In the genomic region with DNA sequence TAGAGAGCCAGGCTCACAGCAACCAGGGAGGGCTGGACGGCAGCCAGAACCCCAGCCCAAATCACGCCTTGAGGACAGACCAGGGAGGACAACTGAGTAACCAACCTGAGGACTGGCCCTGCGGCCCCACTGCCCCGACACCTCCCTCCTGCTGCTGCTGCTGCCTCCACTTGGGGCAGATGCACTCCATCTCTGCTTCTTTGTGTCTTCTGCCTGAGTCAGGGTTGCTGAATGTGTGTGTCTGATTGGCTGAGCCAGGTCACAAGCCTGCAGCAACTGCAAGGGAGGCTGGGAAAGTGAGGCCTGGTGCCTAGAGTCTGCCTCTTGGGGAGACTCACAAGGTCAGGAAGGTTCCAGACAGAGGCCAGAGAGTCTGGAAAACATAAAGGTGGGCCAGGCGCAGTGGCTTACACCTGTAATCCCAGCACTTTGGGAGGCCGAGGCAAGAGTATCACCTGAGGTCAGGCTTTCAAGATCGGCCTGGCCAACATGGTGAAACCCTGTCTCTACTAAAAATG, we compare ENCODE assay signal across 9 cellular contexts.
A peak's percentile ranks its signal among the peaks of the same experiment; 100 is the strongest.
DNase-seq lines count a peak whose midpoint lies in the region; ATAC-seq lines count a peak whose summit lies in the region.
"Had no signal": no experiment of that assay in that cellular context is flagged by ENCODE, and none has a peak within 500 bp of the region (broad histone marks: within the 10 kb centered on the region; RNA-seq: fewer than 3 reads in every experiment).

No MANE protein-coding gene starts in this region.

- ATAC-seq in central memory CD8-positive, alpha-beta T cell (replicated peaks; ENCODE audit: extremely low read depth, poor library complexity, severe bottlenecking) = peak; percentile 30
- ATAC-seq in stimulated activated effector memory CD8-positive, alpha-beta T cell treated with anti-CD3 and anti-CD28 coated beads, Interleukin-12 subunit alpha, Interleukin-12 subunit beta, amount 100 ng/mL, for 72 hours = peak; percentile 66

- H3K9me3 Mint-ChIP-seq in central memory CD8-positive, alpha-beta T cell = no peaks in the 10 kb centered on the region
- H3K9me3 Mint-ChIP-seq in stimulated activated effector memory CD8-positive, alpha-beta T cell treated with anti-CD3 and anti-CD28 coated beads, Interleukin-12 subunit alpha, Interleukin-12 subunit beta, amount 100 ng/mL, for 72 hours = no peaks in the 10 kb centered on the region

- H3K36me3 Mint-ChIP-seq in central memory CD8-positive, alpha-beta T cell (ENCODE audit: insufficient read depth) = peaks cover 4% of the 10 kb centered on the region
- H3K36me3 Mint-ChIP-seq in stimulated activated effector memory CD8-positive, alpha-beta T cell treated with anti-CD3 and anti-CD28 coated beads, Interleukin-12 subunit alpha, Interleukin-12 subunit beta, amount 100 ng/mL, for 72 hours = peaks cover 15% of the 10 kb centered on the region
- H3K36me3 Mint-ChIP-seq: brain had no signal

- H3K4me3 Mint-ChIP-seq in central memory CD8-positive, alpha-beta T cell = peak overlapping the region; percentile 69
- peak overlapping the region; percentile 65 for H3K4me3 Mint-ChIP-seq in stimulated activated effector memory CD8-positive, alpha-beta T cell treated with anti-CD3 and anti-CD28 coated beads, Interleukin-12 subunit alpha, Interleukin-12 subunit beta, amount 100 ng/mL, for 72 hours
- H3K4me3 Mint-ChIP-seq: brain had no signal

- peak overlapping the region; percentile 76 for H3K27ac Mint-ChIP-seq in central memory CD8-positive, alpha-beta T cell (ENCODE audit: low read depth)
- peak overlapping the region; percentile 82 for H3K27ac Mint-ChIP-seq in stimulated activated effector memory CD8-positive, alpha-beta T cell treated with anti-CD3 and anti-CD28 coated beads, Interleukin-12 subunit alpha, Interleukin-12 subunit beta, amount 100 ng/mL, for 72 hours
- H3K27ac Mint-ChIP-seq: brain had no signal

- DNase-seq in activated CD4-positive, alpha-beta T cell treated with anti-CD3 and anti-CD28 coated beads for 4 hours = peak; percentile 26 to 36
- DNase-seq in activated CD4-positive, alpha-beta T cell treated with anti-CD3 and anti-CD28 coated beads for 1 hour = no peak
- DNase-seq in RKO (ENCODE audit: low spot score) (peak; percentile 52), middle frontal gyrus (ENCODE audit: extremely low spot score, low spot score) (no peak), NCI-H146 treated with DMSO at 0.1 percent for 48 hours (lab: John Stamatoyannopoulos, UW; ENCODE audit: unreplicated experiment) (no peak), cerebellar cortex (ENCODE audit: low spot score) (no peak)
- no peak for DNase-seq in central memory CD8-positive, alpha-beta T cell (ENCODE audit: low spot score in 2 of 2)
- no peak for DNase-seq in stimulated activated effector memory CD8-positive, alpha-beta T cell treated with anti-CD3 and anti-CD28 coated beads, Interleukin-12 subunit alpha, Interleukin-12 subunit beta, amount 100 ng/mL, for 72 hours (ENCODE audit: low spot score in 2 of 2)

- H3K27me3 Mint-ChIP-seq in central memory CD8-positive, alpha-beta T cell = no peaks in the 10 kb centered on the region
- H3K27me3 Mint-ChIP-seq: brain had no signal

- H3K4me1 Mint-ChIP-seq in central memory CD8-positive, alpha-beta T cell = peaks cover 45% of the 10 kb centered on the region
- peaks cover 43% of the 10 kb centered on the region for H3K4me1 Mint-ChIP-seq in stimulated activated effector memory CD8-positive, alpha-beta T cell treated with anti-CD3 and anti-CD28 coated beads, Interleukin-12 subunit alpha, Interleukin-12 subunit beta, amount 100 ng/mL, for 72 hours

Comparison
In these comparisons a context has a peak if more than half of its experiments do, and no peak if none do; other contexts are left out.
1. DNase-seq: peak in activated CD4-positive, alpha-beta T cell treated with anti-CD3 and anti-CD28 coated beads for 4 hours (2 of 2) and RKO (single experiment); none in activated CD4-positive, alpha-beta T cell treated with anti-CD3 and anti-CD28 coated beads for 1 hour (single experiment), central memory CD8-positive, alpha-beta T cell (0 of 2), stimulated activated effector memory CD8-positive, alpha-beta T cell treated with anti-CD3 and anti-CD28 coated beads, Interleukin-12 subunit alpha, Interleukin-12 subunit beta, amount 100 ng/mL, for 72 hours (0 of 2), middle frontal gyrus (single experiment), NCI-H146 treated with DMSO at 0.1 percent for 48 hours (single experiment) and cerebellar cortex (single experiment).